ENCODE assay signal across 9 cellular contexts in genomic region chr11:66112640-66113098, GRCh38. TPM values are rescaled to one million over a fixed set of nuclear protein-coding genes. Genes with fewer than 3 reads are reported as not detected.
DNase-seq lines count a peak whose midpoint lies in the region; ATAC-seq and TF ChIP-seq lines count a peak whose summit lies in the region.
"Had no signal": no experiment of that assay in that cellular context is flagged by ENCODE, and none has a peak within 500 bp of the region (broad histone marks: within the 10 kb centered on the region; RNA-seq: fewer than 3 reads in every experiment).

No MANE protein-coding gene starts in this region.

- H2AFZ ChIP-seq in fibroblast of lung (ENCODE audit: low read length) = no peak overlapping the region
- no peak overlapping the region for H2AFZ ChIP-seq in smooth muscle cell (ENCODE audit: low read depth)

- H3K4me3 ChIP-seq in SJSA1 = no peak overlapping the region
- no peak overlapping the region for H3K4me3 ChIP-seq in fibroblast of lung (replicated peaks in 1 of 4; ENCODE audit: control extremely low read depth in 1 of 4, insufficient read depth in 1 of 4, low read depth in 3 of 4, low read length in 4 of 4)
- no peak overlapping the region for H3K4me3 ChIP-seq in smooth muscle cell
- H3K4me3 ChIP-seq: pancreas had no signal

- H3K4me1 ChIP-seq in SJSA1 (replicated peaks) = peaks cover 59% of the 10 kb centered on the region
- H3K4me1 ChIP-seq in fibroblast of lung (ENCODE audit: control insufficient read depth, extremely low read depth, insufficient read depth, low read length) = peaks cover 9% of the 10 kb centered on the region
- peaks cover 40% of the 10 kb centered on the region for H3K4me1 ChIP-seq in smooth muscle cell (ENCODE audit: low read depth)

- TF ChIP-seq CTCF in fibroblast of lung (conservative IDR thresholded peaks at IDR 0.05 in 1 of 2, IDR thresholded peaks at IDR 0.05 in 1 of 2; ENCODE audit: low read depth in 1 of 2, low read length in 2 of 2) = no peak
- no peak for TF ChIP-seq CTCF in smooth muscle cell (IDR thresholded peaks at IDR 0.05; ENCODE audit: borderline replicate concordance, insufficient read depth, poor library complexity, severe bottlenecking)

- H3K9ac ChIP-seq in fibroblast of lung (ENCODE audit: insufficient read depth, low read length) (no peak overlapping the region), smooth muscle cell (ENCODE audit: low read depth) (peak overlapping the region; percentile 76)

- H4K20me1 ChIP-seq in fibroblast of lung (ENCODE audit: control insufficient read depth, extremely low read depth, insufficient read depth, low read length) (no peaks in the 10 kb centered on the region), smooth muscle cell (ENCODE audit: low read depth) (no peaks in the 10 kb centered on the region)

- H3K79me2 ChIP-seq in fibroblast of lung (ENCODE audit: control insufficient read depth, insufficient read depth, low read length) (peaks cover 6% of the 10 kb centered on the region), smooth muscle cell (ENCODE audit: low read depth) (peaks cover 90% of the 10 kb centered on the region)

- peaks cover 32% of the 10 kb centered on the region for H3F3A ChIP-seq in smooth muscle cell (ENCODE audit: low read depth)

- H3K9me3 ChIP-seq in SJSA1 (replicated peaks) = no peaks in the 10 kb centered on the region
- no peaks in the 10 kb centered on the region for H3K9me3 ChIP-seq in fibroblast of lung (ENCODE audit: control insufficient read depth, insufficient read depth, low read depth, low read length)
- H3K9me3 ChIP-seq in smooth muscle cell (replicated peaks; ENCODE audit: low read depth) = no peaks in the 10 kb centered on the region
- H3K9me3 ChIP-seq: pancreas had no signal

- H3K4me2 ChIP-seq in fibroblast of lung (ENCODE audit: extremely low read depth, insufficient read depth, low read length) (peak overlapping the region; percentile 88), smooth muscle cell (peak overlapping the region; percentile 72)

- DNase-seq in SIG-M5 treated with dmso at 0.1 percent for 504 hours (lab: John Stamatoyannopoulos, UW; ENCODE audit: unreplicated experiment) = peak; percentile 13
- no peak for DNase-seq in SIG-M5 (lab: John Stamatoyannopoulos, UW)
- DNase-seq in SJSA1 (ENCODE audit: low read depth in 1 of 2, low spot score in 2 of 2) = peak in 1 of 2 experiments; percentile 90
- peak; percentile 43 to 83 for DNase-seq in fibroblast of lung (ENCODE audit: low read depth in 2 of 2)
- no peak for DNase-seq in smooth muscle cell (lab: John Stamatoyannopoulos, UW; ENCODE audit: unreplicated experiment)
- DNase-seq in NCI-H526 treated with DMSO at 0.1 percent for 48 hours (lab: John Stamatoyannopoulos, UW) = no peak
- no peak for DNase-seq in stimulated activated CD4-positive, alpha-beta T cell treated with anti-CD3 and anti-CD28 coated beads, Interleukin-2, amount 100 ng/mL, for 24 hours
- DNase-seq: pancreas had no signal

- ATAC-seq in HG02759 (IDR thresholded peaks at IDR 0.05; ENCODE audit: unreplicated experiment) = no peak

- WGBS in smooth muscle cell (ENCODE audit: low lambda C conversion rate) = 58% methylated on average over 2 of the region's 2 CpGs

- no peaks in the 10 kb centered on the region for H3K27me3 ChIP-seq in SJSA1 (replicated peaks)
- H3K27me3 ChIP-seq in fibroblast of lung (ENCODE audit: control insufficient read depth, insufficient read depth, low read length) = no peaks in the 10 kb centered on the region
- no peaks in the 10 kb centered on the region for H3K27me3 ChIP-seq in smooth muscle cell (ENCODE audit: low read depth)
- H3K27me3 ChIP-seq: pancreas had no signal

- H3K36me3 ChIP-seq in SJSA1 (no peaks in the 10 kb centered on the region), fibroblast of lung (ENCODE audit: control insufficient read depth, insufficient read depth, low read length) (no peaks in the 10 kb centered on the region), smooth muscle cell (ENCODE audit: low read depth) (no peaks in the 10 kb centered on the region)
- H3K36me3 ChIP-seq: pancreas had no signal

- H3K27ac ChIP-seq in SJSA1 (peak overlapping the region; percentile 68), fibroblast of lung (ENCODE audit: insufficient read depth, low read length) (peak overlapping the region; percentile 56), smooth muscle cell (ENCODE audit: low read depth) (peak overlapping the region; percentile 93)

RNA-seq across cellular contexts. Expression of gene PACS1, which starts 42.6 kb away (rescaled TPM):
- 28.5 and 37.1 TPM in 2 replicates for total RNA-seq in SJSA1 (2014; rRNA removed; shearing (Covaris generic))
- total RNA-seq in fibroblast of lung (16.4 and 25.9 TPM in 2 replicates), smooth muscle cell (48.0 and 87.6 TPM in 2 replicates)
- polyA plus RNA-seq in fibroblast of lung (27.7 and 28.5 TPM in 2 replicates), smooth muscle cell (139 and 140 TPM in 2 replicates)
- 37.1 and 39.7 TPM in 2 replicates for polyA plus RNA-seq in fibroblast of lung (2012)
- 98.0 and 145 TPM in 2 replicates for polyA minus RNA-seq in fibroblast of lung (ENCODE audit: low replicate concordance)

Comparison
In these comparisons a context has a peak if more than half of its experiments do, and no peak if none do; other contexts are left out.
1. DNase-seq: peak in SIG-M5 treated with dmso at 0.1 percent for 504 hours (single experiment) and fibroblast of lung (2 of 2); none in SIG-M5 (single experiment), smooth muscle cell (single experiment), NCI-H526 treated with DMSO at 0.1 percent for 48 hours (single experiment) and stimulated activated CD4-positive, alpha-beta T cell treated with anti-CD3 and anti-CD28 coated beads, Interleukin-2, amount 100 ng/mL, for 24 hours (0 of 2).
2. Peak in every context shown above with its lines, with median percentiles within 50 percentile points of each other: H3K27ac ChIP-seq.